ENCODE assay signal across 8 cellular contexts in the genomic region with DNA sequence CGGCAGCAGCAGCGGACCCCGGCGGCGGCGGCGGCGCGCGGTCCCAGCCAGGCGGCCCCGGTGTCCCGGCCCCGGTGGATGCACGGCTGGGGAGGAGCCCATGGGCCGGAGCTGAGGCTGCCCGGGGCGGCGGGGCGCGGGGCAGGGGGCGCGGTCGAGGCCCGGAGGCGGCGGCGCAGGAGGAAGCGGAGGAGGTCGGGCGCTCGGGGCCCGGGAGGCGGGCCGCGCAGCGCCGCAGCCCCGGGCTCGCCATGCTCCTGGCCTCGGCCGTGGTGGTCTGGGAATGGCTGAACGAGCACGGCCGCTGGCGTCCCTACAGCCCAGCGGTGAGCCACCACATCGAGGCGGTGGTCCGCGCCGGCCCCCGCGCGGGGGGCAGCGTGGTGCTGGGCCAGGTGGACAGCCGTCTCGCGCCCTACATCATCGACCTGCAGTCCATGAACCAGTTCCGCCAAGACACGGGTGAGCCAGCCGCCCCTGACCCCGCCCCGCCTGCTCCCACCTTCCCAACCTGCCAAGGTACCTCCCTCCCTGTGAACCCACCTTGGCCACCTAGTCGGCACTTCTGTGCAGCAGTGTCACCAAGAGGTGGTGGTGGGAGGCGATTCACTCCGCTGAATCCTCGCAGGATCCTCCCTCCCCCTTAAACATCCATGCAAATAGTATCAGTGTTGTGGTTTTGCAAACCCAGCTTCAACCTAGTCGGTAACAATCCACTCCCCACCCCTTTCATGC. TPM values are rescaled to one million over a fixed set of nuclear protein-coding genes. Genes with fewer than 3 reads are reported as not detected.
DNase-seq lines count a peak whose midpoint lies in the region; ATAC-seq and TF ChIP-seq lines count a peak whose summit lies in the region.

No MANE protein-coding gene starts in this region.

- DNase-seq in activated CD8-positive, alpha-beta memory T cell treated with anti-CD3 and anti-CD28 coated beads, Interleukin-2, amount 10 ng/mL, durations not matched to agents 7 days and 5 days: no peak
- DNase-seq in fibroblast of mammary gland (ENCODE audit: low read depth) (no peak), neuronal stem cell (ENCODE audit: low spot score) (no peak), COR-L47 (lab: John Stamatoyannopoulos, UW) (no peak), hepatic stellate cell (ENCODE audit: low spot score) (no peak)

- H3K4me3 Mint-ChIP-seq in activated CD8-positive, alpha-beta memory T cell treated with anti-CD3 and anti-CD28 coated beads, Interleukin-2, amount 10 ng/mL, durations not matched to agents 7 days and 5 days: peak overlapping the region; percentile 60

- peaks cover 9% of the 10 kb centered on the region for H3K4me1 Mint-ChIP-seq in activated CD8-positive, alpha-beta memory T cell treated with anti-CD3 and anti-CD28 coated beads, Interleukin-2, amount 10 ng/mL, durations not matched to agents 7 days and 5 days

- H2BK120ac ChIP-seq in neuronal stem cell (ENCODE audit: low read depth, low read length): peak overlapping the region; percentile 43

- no peak overlapping the region for H4K8ac ChIP-seq in neuronal stem cell (ENCODE audit: low read depth, low read length)

- H2BK12ac ChIP-seq in neuronal stem cell (ENCODE audit: low read length): peak overlapping the region; percentile 98

- H3K36me3 ChIP-seq in DOHH2 (ENCODE audit: control insufficient read depth, low read length) (no peaks in the 10 kb centered on the region), neuronal stem cell (replicated peaks in 1 of 2; ENCODE audit: control insufficient read depth in 2 of 2, insufficient read depth in 2 of 2, low read length in 2 of 2) (peaks cover 9 to 29% of the 10 kb centered on the region in 2 donors)

- CTCF ChIA-PET in activated CD8-positive, alpha-beta memory T cell treated with anti-CD3 and anti-CD28 coated beads, Interleukin-2, amount 10 ng/mL, durations not matched to agents 7 days and 5 days (lab: Charles Lee): interaction anchor here (0.6 to 4.2 kb wide), 31 partner anchors 9 to 507 kb away, joined by 3 to 57 read pairs (median 6); partner anchors contain the start of genes FAM111A, FAM111B and OR5A1

- peaks cover 21% of the 10 kb centered on the region for H3K4me1 ChIP-seq in DOHH2 (ENCODE audit: control insufficient read depth, low read length)
- peaks cover 17 to 20% of the 10 kb centered on the region in 2 donors for H3K4me1 ChIP-seq in neuronal stem cell (ENCODE audit: control insufficient read depth in 2 of 2, insufficient read depth in 1 of 2, low read depth in 1 of 2, low read length in 2 of 2)

- no peak overlapping the region for H3K4ac ChIP-seq in neuronal stem cell (ENCODE audit: low read length)

- TF ChIP-seq CTCF in DOHH2 (IDR thresholded peaks at IDR 0.05; ENCODE audit: low read depth, low read length, poor library complexity, severe bottlenecking) (no peak), fibroblast of mammary gland (conservative IDR thresholded peaks at IDR 0.05; ENCODE audit: control insufficient read depth, insufficient read depth, low read depth, low read length) (no peak)

- H3K79me2 ChIP-seq in DOHH2 (ENCODE audit: control insufficient read depth, low read length): no peaks in the 10 kb centered on the region

- peaks cover 6% of the 10 kb centered on the region for H3K79me1 ChIP-seq in neuronal stem cell (ENCODE audit: low read depth, low read length)

- H3K18ac ChIP-seq in neuronal stem cell (ENCODE audit: low read length): peak overlapping the region; percentile 99

- H2AFZ ChIP-seq in neuronal stem cell (ENCODE audit: low read length): peak overlapping the region; percentile 76

- peak overlapping the region; percentile 41 for H2AK5ac ChIP-seq in neuronal stem cell (ENCODE audit: low read depth, low read length)

- ATAC-seq in GM19463 (IDR thresholded peaks at IDR 0.05; ENCODE audit: unreplicated experiment): peak; percentile 24
- peak; percentile 26 for ATAC-seq in HG03469 (IDR thresholded peaks at IDR 0.05; ENCODE audit: unreplicated experiment)
- peak; percentile 34 for ATAC-seq in activated CD8-positive, alpha-beta memory T cell treated with anti-CD3 and anti-CD28 coated beads, Interleukin-2, amount 10 ng/mL, durations not matched to agents 7 days and 5 days

- peak overlapping the region; percentile 97 for H2BK5ac ChIP-seq in neuronal stem cell (ENCODE audit: low read length)

- H3K27me3 Mint-ChIP-seq in activated CD8-positive, alpha-beta memory T cell treated with anti-CD3 and anti-CD28 coated beads, Interleukin-2, amount 10 ng/mL, durations not matched to agents 7 days and 5 days: peaks cover 29% of the 10 kb centered on the region

- H3K9me3 ChIP-seq in DOHH2 (ENCODE audit: control insufficient read depth, insufficient read depth, low read length) (no peaks in the 10 kb centered on the region), neuronal stem cell (replicated peaks in 1 of 2; ENCODE audit: control insufficient read depth in 2 of 2, insufficient read depth in 1 of 2, low read depth in 1 of 2, low read length in 2 of 2) (peaks cover 0 to 12% of the 10 kb centered on the region in 2 donors)

- no peak overlapping the region for H4K91ac ChIP-seq in neuronal stem cell (ENCODE audit: low read depth, low read length, poor library complexity)

- H3K27ac ChIP-seq in DOHH2 (ENCODE audit: low read depth, low read length) (no peak overlapping the region), neuronal stem cell (replicated peaks; ENCODE audit: low read length) (peak overlapping the region; percentile 89)

- H3K27ac Mint-ChIP-seq in activated CD8-positive, alpha-beta memory T cell treated with anti-CD3 and anti-CD28 coated beads, Interleukin-2, amount 10 ng/mL, durations not matched to agents 7 days and 5 days: no peak overlapping the region

- peak overlapping the region; percentile 99 for H3K4me2 ChIP-seq in DOHH2 (ENCODE audit: low read length)
- H3K4me2 ChIP-seq in neuronal stem cell (ENCODE audit: insufficient read depth, low read length, poor library complexity, severe bottlenecking): peak overlapping the region; percentile 91

- peak overlapping the region; percentile 89 for H3K23ac ChIP-seq in neuronal stem cell (ENCODE audit: low read depth, low read length, poor library complexity)

- peaks cover 38% of the 10 kb centered on the region for H3K27me3 ChIP-seq in DOHH2 (ENCODE audit: control insufficient read depth, low read length)
- H3K27me3 ChIP-seq in neuronal stem cell (ENCODE audit: control insufficient read depth in 3 of 3, insufficient read depth in 3 of 3, low read depth in 1 of 3, low read length in 3 of 3): no peaks in the 10 kb centered on the region

- WGBS in neuronal stem cell (ENCODE audit: extremely low coverage in 2 of 2, insufficient read length in 2 of 2, insufficient replicate concordance in 1 of 2), 2 donors: no CpG with 5 or more reads among the region's 70 CpGs

- peak overlapping the region; percentile 24 for H2BK15ac ChIP-seq in neuronal stem cell (ENCODE audit: low read length)

- H3K9ac ChIP-seq in neuronal stem cell (ENCODE audit: low read depth, low read length, poor library complexity): peak overlapping the region; percentile 97

- no peaks in the 10 kb centered on the region for H3K9me3 Mint-ChIP-seq in activated CD8-positive, alpha-beta memory T cell treated with anti-CD3 and anti-CD28 coated beads, Interleukin-2, amount 10 ng/mL, durations not matched to agents 7 days and 5 days (ENCODE audit: low read depth)

- H3K4me3 ChIP-seq in DOHH2 (ENCODE audit: low read length) (peak overlapping the region; percentile 98), fibroblast of mammary gland (ENCODE audit: control insufficient read depth, low read depth, low read length) (peak overlapping the region; percentile 64), neuronal stem cell (ENCODE audit: low read length in 2 of 2) (peak overlapping the region; percentile 86 to 95)

- H3F3A ChIP-seq in DOHH2 (ENCODE audit: control insufficient read depth, insufficient read depth): no peaks in the 10 kb centered on the region

- no peaks in the 10 kb centered on the region; the same call in 1 of the 2 replicates for H4K20me1 ChIP-seq in DOHH2 (ENCODE audit: control insufficient read depth, insufficient read depth, low read depth, low read length)

- no peaks in the 10 kb centered on the region for H3K9me2 ChIP-seq in DOHH2 (replicated peaks; ENCODE audit: control insufficient read depth, low read length)

- H3K36me3 Mint-ChIP-seq in activated CD8-positive, alpha-beta memory T cell treated with anti-CD3 and anti-CD28 coated beads, Interleukin-2, amount 10 ng/mL, durations not matched to agents 7 days and 5 days: no peaks in the 10 kb centered on the region

- H3K14ac ChIP-seq in neuronal stem cell (ENCODE audit: low read length): peak overlapping the region; percentile 99

RNA-seq across cellular contexts. Expression of gene DTX4, which starts 0.6 kb away (rescaled TPM):
- total RNA-seq in activated CD8-positive, alpha-beta memory T cell treated with anti-CD3 and anti-CD28 coated beads, Interleukin-2, amount 10 ng/mL, durations not matched to agents 7 days and 5 days: under 1 TPM; 0.12 to 0.28 TPM
- 84.4 TPM for polyA plus RNA-seq in neuronal stem cell (2013, experiment 1 of 2)
- polyA plus RNA-seq in neuronal stem cell (2013, experiment 2 of 2): 84.6 TPM

RNA-seq across cellular contexts. Expression of gene FAM111A, which starts 29.9 kb away (rescaled TPM):
- total RNA-seq in activated CD8-positive, alpha-beta memory T cell treated with anti-CD3 and anti-CD28 coated beads, Interleukin-2, amount 10 ng/mL, durations not matched to agents 7 days and 5 days: 100 to 1,000 TPM; 136 to 152 TPM
- 16.9 TPM for polyA plus RNA-seq in neuronal stem cell (2013, experiment 1 of 2)
- 17.1 TPM for polyA plus RNA-seq in neuronal stem cell (2013, experiment 2 of 2)

RNA-seq across cellular contexts. Expression of gene MPEG1, which starts 40.2 kb away (rescaled TPM):
- not detected for total RNA-seq in activated CD8-positive, alpha-beta memory T cell treated with anti-CD3 and anti-CD28 coated beads, Interleukin-2, amount 10 ng/mL, durations not matched to agents 7 days and 5 days
- polyA plus RNA-seq in neuronal stem cell (2013, experiment 1 of 2): not detected
- polyA plus RNA-seq in neuronal stem cell (2013, experiment 2 of 2): not detected
